8 cellular contexts compared by ENCODE assay signal in the genomic region with DNA sequence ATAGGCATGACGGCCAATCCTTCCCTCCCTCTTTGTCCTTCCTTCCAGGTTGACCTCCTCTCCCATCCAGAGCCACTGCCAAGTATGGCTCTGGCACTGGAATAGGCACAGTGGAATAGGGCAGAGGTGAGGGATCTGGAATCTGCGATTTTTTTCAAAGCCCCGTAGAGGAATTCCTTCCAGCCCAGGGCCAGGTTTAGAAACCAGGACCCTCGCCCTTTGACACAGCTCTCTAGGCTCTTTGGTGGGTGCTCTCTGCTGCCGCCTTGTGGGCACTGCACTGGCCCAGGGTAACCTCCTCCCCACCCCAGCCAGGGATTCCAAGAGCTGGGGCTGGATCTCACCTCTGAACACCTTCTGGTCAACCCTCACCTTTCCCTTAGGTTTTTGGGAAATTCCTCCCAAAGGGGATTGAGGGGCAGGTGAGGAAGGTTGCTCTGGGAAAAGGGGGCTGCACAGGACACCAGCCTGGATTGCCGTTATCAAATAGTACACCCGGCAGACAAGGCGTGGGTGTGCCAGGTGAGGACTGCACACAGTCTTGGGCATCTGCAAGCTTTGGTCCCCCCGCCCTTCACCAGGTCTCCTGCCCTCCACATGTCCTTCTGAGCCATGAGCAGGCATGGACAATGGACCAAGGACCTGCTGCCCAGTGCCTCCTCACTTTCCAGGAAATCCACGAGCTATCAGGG. TPM values are rescaled to one million over a fixed set of nuclear protein-coding genes. Genes with fewer than 3 reads are reported as not detected.
DNase-seq lines count a peak whose midpoint lies in the region; ATAC-seq, FAIRE-seq and TF ChIP-seq lines count a peak whose summit lies in the region.

No MANE protein-coding gene starts in this region.

- DNase-seq in AG20443 (ENCODE audit: low spot score) (peak; percentile 79), H54 (ENCODE audit: insufficient read length, low spot score) (peak; percentile 81), SJSA1 (ENCODE audit: low read depth in 1 of 2, low spot score in 2 of 2) (peak; percentile 49 to 65), left cardiac atrium (peak; percentile 74), spleen (peak; percentile 90), NCI-H2107 (lab: John Stamatoyannopoulos, UW) (no peak)
- peak in 3 of 4 experiments; percentile 44 to 61 (median 48) for DNase-seq in activated naive CD4-positive, alpha-beta T cell (lab: John Stamatoyannopoulos, UW)

- peaks cover 14% of the 10 kb centered on the region for H3K4me1 ChIP-seq in SJSA1 (replicated peaks)
- peaks cover 35 to 93% (median 61%) of the 10 kb centered on the region in 6 donors for H3K4me1 ChIP-seq in spleen

- whole genome bisulfite sequencing in spleen, 5 donors: 50 to 61% (median 54%) methylated on average over 9 to 10 of the region's 10 CpGs

- H3K9me3 ChIP-seq in SJSA1 (replicated peaks): no peaks in the 10 kb centered on the region
- H3K9me3 ChIP-seq in spleen: peaks cover 0 to 2% (median 0%) of the 10 kb centered on the region in 8 donors

- intact Hi-C loops in left cardiac atrium (cut with DNase I) (loop anchor here (2.0 to 10.0 kb wide), 4 partner anchors 76 to 382 kb away; a partner anchor contains a TSS), spleen (cut with DNase I; ENCODE audit: low total_unique reads) (loop anchor here (10.0 kb wide), 1 partner anchor 382 kb away; a partner anchor contains a TSS)

- H3K27ac ChIP-seq in SJSA1: no peak overlapping the region
- H3K27ac ChIP-seq in spleen: peak overlapping the region in 4 of 8 donors; percentile 68 to 83 (median 80)

- TF ChIP-seq POLR2A in H54 (IDR thresholded peaks at IDR 0.05; ENCODE audit: low read depth, low read length): no peak
- no peak for TF ChIP-seq POLR2A in spleen (IDR thresholded peaks at IDR 0.05)

- ATAC-seq in left cardiac atrium (peak; percentile 46 to 62), HG03159 (IDR thresholded peaks at IDR 0.05; ENCODE audit: unreplicated experiment) (no peak)

- no peak overlapping the region for H3K4me3 ChIP-seq in SJSA1
- H3K4me3 ChIP-seq in spleen: no peak overlapping the region

- TF ChIP-seq CTCF in spleen (IDR thresholded peaks at IDR 0.05 in 8 of 11, conservative IDR thresholded peaks at IDR 0.05 in 3 of 11): peak; percentile 59 to 90 (median 83)

- no peaks in the 10 kb centered on the region; the same call in 1 of the 2 replicates for H3K27me3 ChIP-seq in SJSA1 (replicated peaks)
- H3K27me3 ChIP-seq in spleen (replicated peaks in 1 of 7): no peaks in the 10 kb centered on the region

- no peak for FAIRE-seq in H54 (lab: Jason Lieb, UNC)

- H3K36me3 ChIP-seq in SJSA1 (no peaks in the 10 kb centered on the region), spleen (no peaks in the 10 kb centered on the region)

RNA-seq across cellular contexts. Expression of a gene that starts 22.8 kb away (rescaled TPM):
- total RNA-seq in SJSA1 (2014; rRNA removed; shearing (Covaris generic)): not detected in 2 replicates
- total RNA-seq in left cardiac atrium (under 1 TPM; 0.27 to 0.47 TPM), spleen (1 to 10 TPM; 1.4 to 4.4 (median 3.4) TPM)
- under 1 TPM; 0.08 to 0.38 (median 0.20) TPM for polyA plus RNA-seq in spleen
